Comparison of ENCODE assay signal across 8 cellular contexts in the genomic region with DNA sequence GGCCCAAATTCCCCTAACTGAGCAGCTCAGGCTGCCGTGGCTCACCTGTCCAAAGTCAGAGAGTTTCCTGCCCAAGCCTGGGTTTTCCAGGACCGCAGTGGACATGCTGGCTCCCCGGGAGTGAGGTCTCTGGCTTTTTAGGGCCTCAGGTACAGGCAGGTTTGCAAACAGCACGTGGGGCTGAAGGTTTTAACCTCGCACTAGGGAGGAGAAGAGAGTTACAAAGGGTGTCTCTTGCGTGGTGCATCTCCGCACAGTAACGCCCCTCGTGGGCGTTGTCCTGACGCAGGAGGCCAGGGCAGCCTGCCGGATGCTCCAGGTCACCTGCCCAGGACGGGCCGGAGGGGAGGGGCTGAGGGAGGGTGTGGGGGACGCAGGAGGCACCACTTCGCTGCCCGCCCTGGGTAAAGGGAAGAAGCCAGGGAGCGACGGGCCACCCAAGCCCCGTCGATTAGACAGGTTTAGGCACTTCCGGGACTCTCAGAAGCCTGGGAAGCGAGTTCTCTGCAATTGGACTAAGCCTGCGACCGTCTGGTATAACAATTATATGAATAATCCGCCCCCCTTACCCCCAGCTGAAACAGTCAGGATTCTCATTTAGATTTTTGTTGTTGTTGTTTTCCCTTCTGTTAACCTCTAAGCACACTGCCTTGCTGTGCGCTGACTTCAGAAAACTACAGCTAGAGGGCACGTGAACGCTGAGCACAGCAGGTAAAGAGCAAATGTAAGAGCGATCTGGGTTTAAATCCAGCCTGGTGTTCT. TPM values are rescaled to one million over a fixed set of nuclear protein-coding genes. Genes with fewer than 3 reads are reported as not detected.
DNase-seq lines count a peak whose midpoint lies in the region; ATAC-seq and TF ChIP-seq lines count a peak whose summit lies in the region.

A gene (minus strand): TSS at position 219 of the 762 bp plus-strand sequence. CDS start 114 bp downstream, at position 105.

- H3K27me3 Mint-ChIP-seq in activated naive CD8-positive, alpha-beta T cell, result peaks cover 12% of the 10 kb centered on the region

- no peak within 1 kb of the TSS for H3K4ac ChIP-seq in mesendoderm (ENCODE audit: low read depth, low read length)

- H4K8ac ChIP-seq in mesendoderm (ENCODE audit: low read depth, low read length), result no peak within 1 kb of the TSS

- H3K27ac Mint-ChIP-seq in activated naive CD8-positive, alpha-beta T cell, result no peak within 1 kb of the TSS

- H3K4me3 ChIP-seq in heart right ventricle, result peak within 1 kb of the TSS in 6 of 10 donors; percentile 8 to 26 (median 13)
- H3K4me3 ChIP-seq in heart left ventricle, result peak within 1 kb of the TSS in 1 of 12 donors; percentile 28
- H3K4me3 ChIP-seq in HUES6 (ENCODE audit: low read depth, low read length), result peak within 1 kb of the TSS; percentile 53
- H3K4me3 ChIP-seq in mesendoderm (ENCODE audit: low read length), result peak within 1 kb of the TSS; percentile 3

- H3K79me1 ChIP-seq in mesendoderm (ENCODE audit: low read length), result no peaks in the 10 kb centered on the region

- peak within 1 kb of the TSS; percentile 51 for H3K56ac ChIP-seq in mesendoderm (ENCODE audit: low read length)

- H3K4me1 ChIP-seq in heart right ventricle (peaks cover 0 to 5% (median 0%) of the 10 kb centered on the region in 9 donors), heart left ventricle (peaks cover 0 to 5% (median 0%) of the 10 kb centered on the region in 12 donors), HUES6 (ENCODE audit: control insufficient read depth, insufficient read depth, low read length) (peaks cover 17% of the 10 kb centered on the region; the same call in 1 of the 2 replicates), mesendoderm (ENCODE audit: control insufficient read depth, low read depth, low read length) (no peaks in the 10 kb centered on the region)

- H3K27me3 ChIP-seq in heart right ventricle (peaks cover 0 to 22% (median 13%) of the 10 kb centered on the region in 7 donors), heart left ventricle (peaks cover 0 to 27% (median 11%) of the 10 kb centered on the region in 9 donors), HUES6 (ENCODE audit: control insufficient read depth, insufficient read depth, low read length) (no peaks in the 10 kb centered on the region), mesendoderm (ENCODE audit: insufficient read depth, low read length, poor library complexity) (no peaks in the 10 kb centered on the region)

- TF ChIP-seq POLR2A in heart left ventricle (IDR thresholded peaks at IDR 0.05), result no peak

- TF ChIP-seq CTCF in heart right ventricle (IDR thresholded peaks at IDR 0.05), result no peak
- no peak for TF ChIP-seq CTCF in heart left ventricle (IDR thresholded peaks at IDR 0.05)

- intact Hi-C loops in heart right ventricle (cut with DNase I) (no loop called here), heart left ventricle (cut with DNase I) (no loop called here)

- H3K18ac ChIP-seq in mesendoderm (ENCODE audit: low read length), result no peak within 1 kb of the TSS

- no peak within 1 kb of the TSS for H2BK5ac ChIP-seq in mesendoderm (ENCODE audit: low read length)

- WGBS in heart right ventricle, 2 donors, result 8 to 10% methylated on average over 30 of the region's 30 CpGs
- WGBS in heart left ventricle, 4 donors, result 7 to 9% (median 8%) methylated on average over 23 to 30 of the region's 30 CpGs
- no CpG with 5 or more reads among the region's 30 CpGs for WGBS in mesendoderm (ENCODE audit: extremely low coverage, insufficient coverage, low lambda C conversion rate)

- peak within 1 kb of the TSS; percentile 83 for H3K4me3 Mint-ChIP-seq in activated naive CD8-positive, alpha-beta T cell

- no peaks in the 10 kb centered on the region for H3K9me3 Mint-ChIP-seq in activated naive CD8-positive, alpha-beta T cell (ENCODE audit: low read depth)

- H3K9ac ChIP-seq in HUES6 (ENCODE audit: low read length) (no peak within 1 kb of the TSS), mesendoderm (ENCODE audit: low read length) (peak within 1 kb of the TSS; percentile 38)

- ATAC-seq in heart right ventricle (peak in 1 of 8 donors; percentile 53), heart left ventricle (no peak)

- no peaks in the 10 kb centered on the region for H3K79me2 ChIP-seq in mesendoderm (ENCODE audit: control insufficient read depth, insufficient read depth, low read length)

- peaks cover 4% of the 10 kb centered on the region for H3K4me1 Mint-ChIP-seq in activated naive CD8-positive, alpha-beta T cell (ENCODE audit: low read depth)

- no peak within 1 kb of the TSS for H4K5ac ChIP-seq in mesendoderm (ENCODE audit: low read length)

- no peak within 1 kb of the TSS for H2BK15ac ChIP-seq in mesendoderm (replicated peaks; ENCODE audit: low read depth)

- no peaks in the 10 kb centered on the region for H3K36me3 Mint-ChIP-seq in activated naive CD8-positive, alpha-beta T cell

- no peak within 1 kb of the TSS for H2AK5ac ChIP-seq in mesendoderm (ENCODE audit: low read length)

- H3K23ac ChIP-seq in mesendoderm (ENCODE audit: low read length), result no peak within 1 kb of the TSS

- H2BK120ac ChIP-seq in mesendoderm (ENCODE audit: low read depth, low read length), result no peak within 1 kb of the TSS

- DNase-seq in heart right ventricle (no peak), heart left ventricle (no peak), mesendoderm (peak; percentile 62), SIG-M5 treated with dmso at 0.1 percent for 504 hours (lab: John Stamatoyannopoulos, UW; ENCODE audit: unreplicated experiment) (no peak), RKO (ENCODE audit: low spot score) (no peak), NCI-H187 (lab: John Stamatoyannopoulos, UW) (no peak)

- H3K9me3 ChIP-seq in heart right ventricle, result no peaks in the 10 kb centered on the region
- no peaks in the 10 kb centered on the region for H3K9me3 ChIP-seq in heart left ventricle
- no peaks in the 10 kb centered on the region for H3K9me3 ChIP-seq in HUES6 (ENCODE audit: control insufficient read depth, insufficient read depth, low read depth, low read length)

- peak within 1 kb of the TSS; percentile 44 for H3K4me2 ChIP-seq in mesendoderm (ENCODE audit: low read length)

- H3K36me3 ChIP-seq in heart right ventricle, result no peaks in the 10 kb centered on the region
- no peaks in the 10 kb centered on the region for H3K36me3 ChIP-seq in heart left ventricle
- no peaks in the 10 kb centered on the region for H3K36me3 ChIP-seq in HUES6 (ENCODE audit: control insufficient read depth, insufficient read depth, low read length)
- no peaks in the 10 kb centered on the region for H3K36me3 ChIP-seq in mesendoderm (ENCODE audit: control insufficient read depth, insufficient read depth, low read length)

- H3K27ac ChIP-seq in heart right ventricle, result no peak within 1 kb of the TSS
- no peak within 1 kb of the TSS for H3K27ac ChIP-seq in heart left ventricle
- H3K27ac ChIP-seq in HUES6 (ENCODE audit: low read depth, low read length), result no peak within 1 kb of the TSS
- H3K27ac ChIP-seq in mesendoderm (ENCODE audit: low read depth, low read length), result no peak within 1 kb of the TSS

RNA-seq across cellular contexts. Expression of the gene that starts here (rescaled TPM):
- not detected for total RNA-seq in heart right ventricle
- not detected for polyA plus RNA-seq in heart right ventricle
- total RNA-seq in heart left ventricle, result under 1 TPM in 1 of 9 donors, not detected in 8; 0.23 TPM
- polyA plus RNA-seq in heart left ventricle, result under 1 TPM in 1 of 2 donors, not detected in 1; 0.03 TPM
- 0.84 TPM for polyA plus RNA-seq in mesendoderm (2013, experiment 1 of 2)
- 1.3 TPM for polyA plus RNA-seq in mesendoderm (2013, experiment 2 of 2)
